ENCODE assay signal across 15 cellular contexts in genomic region chr4:11614426-11614825, GRCh38.
DNase-seq lines count a peak whose midpoint lies in the region; ATAC-seq and TF ChIP-seq lines count a peak whose summit lies in the region.
"Had no signal": no experiment of that assay in that cellular context is flagged by ENCODE, and none has a peak within 500 bp of the region (broad histone marks: within the 10 kb centered on the region; RNA-seq: fewer than 3 reads in every experiment).

No MANE protein-coding gene starts in this region.

- no peak for TF ChIP-seq POLR2A in esophagus squamous epithelium (IDR thresholded peaks at IDR 0.05)

- POLR2A ChIA-PET in RWPE1 (lab: Yijun Ruan, JAX; ENCODE audit: low non-redundant PET) = no interaction called here

- H3K9me3 ChIP-seq in esophagus squamous epithelium = no peaks in the 10 kb centered on the region

- H3K4me3 ChIP-seq in esophagus squamous epithelium = no peak overlapping the region

- no peaks in the 10 kb centered on the region for H3K36me3 ChIP-seq in esophagus squamous epithelium

- no peaks in the 10 kb centered on the region for H3K9me3 Mint-ChIP-seq in nephron
- no peaks in the 10 kb centered on the region for H3K9me3 Mint-ChIP-seq in stimulated activated memory B cell treated with anti-CD40 and anti-IgM and Interleukin-4, amounts not matched to agents 10 μg/mL and 1 μg/mL and 100 μg/mL, for 72 hours
- H3K9me3 Mint-ChIP-seq: activated naive CD4-positive, alpha-beta T cell treated with anti-CD3 and anti-CD28 coated beads, Interleukin-2, amount 10 ng/mL, durations not matched to agents 7 days and 5 days; T-helper 1 cell treated with Interleukin-12 subunit alpha and Interleukin-12 subunit beta and Interleukin-4 antibody, amounts not matched to agents 30 μg/mL and 1 μg/mL, for 36 hours had no signal

- DNase-seq in DMS53 treated with DMSO at 0.1 percent for 48 hours (lab: John Stamatoyannopoulos, UW; ENCODE audit: unreplicated experiment) (peak; percentile 92), RWPE1 (ENCODE audit: low spot score) (peak; percentile 79), esophagus squamous epithelium (lab: John Stamatoyannopoulos, UW) (no peak), NCI-H2107 (lab: John Stamatoyannopoulos, UW) (no peak), Kasumi-1 (lab: John Stamatoyannopoulos, UW) (no peak)
- DNase-seq: activated CD4-positive, alpha-beta T cell treated with anti-CD3 and anti-CD28 coated beads for 1 hour; activated naive CD4-positive, alpha-beta T cell treated with anti-CD3 and anti-CD28 coated beads, Interleukin-2, amount 10 ng/mL, durations not matched to agents 7 days and 5 days; GF-D8; glutamatergic neuron; left cardiac atrium; naive B cell had no signal

- peaks cover 3 to 61% (median 20%) of the 10 kb centered on the region in 3 donors for H3K4me1 ChIP-seq in esophagus squamous epithelium

- H3K27me3 ChIP-seq in esophagus squamous epithelium = no peaks in the 10 kb centered on the region

- peaks cover 5% of the 10 kb centered on the region for H3K4me1 Mint-ChIP-seq in nephron
- H3K4me1 Mint-ChIP-seq in stimulated activated memory B cell treated with anti-CD40 and anti-IgM and Interleukin-4, amounts not matched to agents 10 μg/mL and 1 μg/mL and 100 μg/mL, for 72 hours = peaks cover 16% of the 10 kb centered on the region
- H3K4me1 Mint-ChIP-seq: activated naive CD4-positive, alpha-beta T cell treated with anti-CD3 and anti-CD28 coated beads, Interleukin-2, amount 10 ng/mL, durations not matched to agents 7 days and 5 days had no signal

- no peak overlapping the region for H3K4me3 Mint-ChIP-seq in nephron
- no peak overlapping the region for H3K4me3 Mint-ChIP-seq in stimulated activated memory B cell treated with anti-CD40 and anti-IgM and Interleukin-4, amounts not matched to agents 10 μg/mL and 1 μg/mL and 100 μg/mL, for 72 hours
- H3K4me3 Mint-ChIP-seq: activated naive CD4-positive, alpha-beta T cell treated with anti-CD3 and anti-CD28 coated beads, Interleukin-2, amount 10 ng/mL, durations not matched to agents 7 days and 5 days; naive B cell; T-helper 1 cell treated with Interleukin-12 subunit alpha and Interleukin-12 subunit beta and Interleukin-4 antibody, amounts not matched to agents 30 μg/mL and 1 μg/mL, for 36 hours had no signal

- H3K27me3 Mint-ChIP-seq in nephron (ENCODE audit: low read depth) = no peaks in the 10 kb centered on the region
- no peaks in the 10 kb centered on the region for H3K27me3 Mint-ChIP-seq in stimulated activated memory B cell treated with anti-CD40 and anti-IgM and Interleukin-4, amounts not matched to agents 10 μg/mL and 1 μg/mL and 100 μg/mL, for 72 hours
- H3K27me3 Mint-ChIP-seq: activated naive CD4-positive, alpha-beta T cell treated with anti-CD3 and anti-CD28 coated beads, Interleukin-2, amount 10 ng/mL, durations not matched to agents 7 days and 5 days had no signal

- H3K36me3 Mint-ChIP-seq in nephron (ENCODE audit: low read depth) = no peaks in the 10 kb centered on the region
- no peaks in the 10 kb centered on the region for H3K36me3 Mint-ChIP-seq in stimulated activated memory B cell treated with anti-CD40 and anti-IgM and Interleukin-4, amounts not matched to agents 10 μg/mL and 1 μg/mL and 100 μg/mL, for 72 hours
- H3K36me3 Mint-ChIP-seq: activated naive CD4-positive, alpha-beta T cell treated with anti-CD3 and anti-CD28 coated beads, Interleukin-2, amount 10 ng/mL, durations not matched to agents 7 days and 5 days; naive B cell had no signal

- ATAC-seq in GM18520 (IDR thresholded peaks at IDR 0.05; ENCODE audit: unreplicated experiment) = no peak
- no peak for ATAC-seq in stimulated activated memory B cell treated with anti-CD40 and anti-IgM and Interleukin-4, amounts not matched to agents 10 μg/mL and 1 μg/mL and 100 μg/mL, for 72 hours

- H3K27ac ChIP-seq in RWPE1 (no peak overlapping the region), esophagus squamous epithelium (peak overlapping the region in 3 of 4 donors; percentile 80 to 86 (median 83))

- CTCF ChIA-PET in RWPE1 (lab: Yijun Ruan, JAX) = interaction anchor here (0.7 kb wide), 1 partner anchor 119 kb away, joined by 5 read pairs; no protein-coding TSS in a partner anchor

- intact Hi-C loops in esophagus squamous epithelium (cut with DNase I) = no loop called here

- WGBS in esophagus squamous epithelium, 2 donors = 44 to 55% methylated on average over 5 of the region's 5 CpGs

- peak overlapping the region; percentile 6 to 68 (median 28) for H3K27ac Mint-ChIP-seq in nephron
- H3K27ac Mint-ChIP-seq in stimulated activated memory B cell treated with anti-CD40 and anti-IgM and Interleukin-4, amounts not matched to agents 10 μg/mL and 1 μg/mL and 100 μg/mL, for 72 hours = no peak overlapping the region
- H3K27ac Mint-ChIP-seq: activated naive CD4-positive, alpha-beta T cell treated with anti-CD3 and anti-CD28 coated beads, Interleukin-2, amount 10 ng/mL, durations not matched to agents 7 days and 5 days; naive B cell; T-helper 1 cell treated with Interleukin-12 subunit alpha and Interleukin-12 subunit beta and Interleukin-4 antibody, amounts not matched to agents 30 μg/mL and 1 μg/mL, for 36 hours had no signal

- no peak for TF ChIP-seq CTCF in RWPE1 (conservative IDR thresholded peaks at IDR 0.05; ENCODE audit: low read depth)
- no peak for TF ChIP-seq CTCF in esophagus squamous epithelium (IDR thresholded peaks at IDR 0.05)
- TF ChIP-seq CTCF in nephron (IDR thresholded peaks at IDR 0.05; ENCODE audit: unreplicated experiment in 3 of 3) = no peak

Comparison
In these comparisons a context has a peak if more than half of its experiments do, and no peak if none do; other contexts are left out.
1. DNase-seq: peak in DMS53 treated with DMSO at 0.1 percent for 48 hours (single experiment) and RWPE1 (single experiment); none in esophagus squamous epithelium (single experiment), NCI-H2107 (single experiment) and Kasumi-1 (0 of 2).